ENCODE assay signal across 9 cellular contexts in genomic region chr1:176517484-176517883, GRCh38. TPM values are rescaled to one million over a fixed set of nuclear protein-coding genes. Genes with fewer than 3 reads are reported as not detected.
DNase-seq lines count a peak whose midpoint lies in the region; ATAC-seq, FAIRE-seq and TF ChIP-seq lines count a peak whose summit lies in the region.
"Had no signal": no experiment of that assay in that cellular context is flagged by ENCODE, and none has a peak within 500 bp of the region (broad histone marks: within the 10 kb centered on the region; RNA-seq: fewer than 3 reads in every experiment).

No MANE protein-coding gene starts in this region.

- no peaks in the 10 kb centered on the region for H3K27me3 ChIP-seq in A673 (replicated peaks; ENCODE audit: insufficient read depth, low read depth, low read length, poor library complexity)
- H3K27me3 ChIP-seq: ascending aorta had no signal

- TF ChIP-seq CTCF in NB4 (IDR thresholded peaks at IDR 0.05; ENCODE audit: low read depth, low read length) (no peak), A673 (conservative IDR thresholded peaks at IDR 0.05; ENCODE audit: low read depth, low read length) (no peak)

- intact Hi-C loops in A673 (cut with micrococcal nuclease; ENCODE audit: unreplicated experiment): no loop called here

- TF ChIP-seq POLR2A in NB4 (IDR thresholded peaks at IDR 0.05; ENCODE audit: extremely low read depth, insufficient read length): no peak

- peak; percentile 33 for DNase-seq in HCEC 1CT
- DNase-seq in NB4 (ENCODE audit: low read depth): peak; percentile 3
- DNase-seq in islet precursor cell: peak; percentile 92
- no peak for DNase-seq in activated T-cell treated with anti-CD3 and anti-CD28 coated beads for 4 hours
- no peak for DNase-seq in HTR-8/SVneo (ENCODE audit: insufficient read length, low spot score)
- no peak for DNase-seq in A673 (ENCODE audit: low spot score)
- DNase-seq in HuH-7.5 (ENCODE audit: low spot score): no peak

- ATAC-seq in GM18511 (IDR thresholded peaks at IDR 0.05; ENCODE audit: unreplicated experiment): peak; percentile 91

- POLR2A ChIA-PET in A673 (lab: Charles Lee; ENCODE audit: low non-redundant PET): no interaction called here

- H3K4me3 ChIP-seq in NB4 (ENCODE audit: low read depth, low read length): no peak overlapping the region
- H3K4me3 ChIP-seq in A673 (ENCODE audit: low read depth, low read length, poor library complexity, severe bottlenecking): no peak overlapping the region
- H3K4me3 ChIP-seq: ascending aorta had no signal

- CTCF ChIA-PET in A673 (lab: Charles Lee): no interaction called here

- BruUV-seq in A673 (replicated peaks; lab: Mats Ljungman, UMichigan): no TSS peak

- no peaks in the 10 kb centered on the region for H3K4me1 ChIP-seq in A673 (ENCODE audit: insufficient read depth, low read length, poor library complexity, severe bottlenecking)
- H3K4me1 ChIP-seq: ascending aorta had no signal

- FAIRE-seq in HTR-8/SVneo (lab: Jason Lieb, UNC): no peak

- H3K27ac ChIP-seq in A673 (ENCODE audit: low read depth, low read length, poor library complexity, severe bottlenecking): no peak overlapping the region
- H3K27ac ChIP-seq: ascending aorta had no signal

- no peaks in the 10 kb centered on the region for H3K36me3 ChIP-seq in A673 (ENCODE audit: insufficient read depth, low read length, poor library complexity, severe bottlenecking)
- H3K36me3 ChIP-seq: ascending aorta had no signal

- no peaks in the 10 kb centered on the region for H3K9me3 ChIP-seq in A673 (ENCODE audit: low read depth, low read length, poor library complexity, severe bottlenecking)
- H3K9me3 ChIP-seq: ascending aorta had no signal

RNA-seq across cellular contexts. Expression of gene PAPPA2, which starts 54.5 kb away (rescaled TPM):
- total RNA-seq in A673 (2021): 0.06 TPM in 1 of 2 replicates, not detected in the other

Comparison
In these comparisons a context has a peak if more than half of its experiments do, and no peak if none do; other contexts are left out.
1. DNase-seq: peak in HCEC 1CT (single experiment), NB4 (single experiment) and islet precursor cell (single experiment); none in activated T-cell treated with anti-CD3 and anti-CD28 coated beads for 4 hours (single experiment), HTR-8/SVneo (single experiment), A673 (single experiment) and HuH-7.5 (single experiment).